ENCODE assay signal across 22 cellular contexts in genomic region chr9:115891929-115892328, GRCh38.
DNase-seq lines count a peak whose midpoint lies in the region; ATAC-seq, FAIRE-seq and TF ChIP-seq lines count a peak whose summit lies in the region.
"Had no signal": no experiment of that assay in that cellular context is flagged by ENCODE, and none has a peak within 500 bp of the region (broad histone marks: within the 10 kb centered on the region; RNA-seq: fewer than 3 reads in every experiment).

No MANE protein-coding gene starts in this region.

- no peak overlapping the region for H3K4me3 Mint-ChIP-seq in activated CD8-positive, alpha-beta memory T cell treated with anti-CD3 and anti-CD28 coated beads, Interleukin-2, amount 10 ng/mL, durations not matched to agents 7 days and 5 days
- H3K4me3 Mint-ChIP-seq: activated CD8-positive, alpha-beta T cell treated with anti-CD3 and anti-CD28 coated beads for 36 hours; activated naive CD8-positive, alpha-beta T cell treated with anti-CD3 and anti-CD28 coated beads, Interleukin-2, amount 10 ng/mL, durations not matched to agents 7 days and 5 days; endodermal cell; naive B cell had no signal

- in situ Hi-C loops in astrocyte of the spinal cord (cut with HindIII; ENCODE audit: low sequenced_read_pairs): no loop called here

- H3K4me3 ChIP-seq in astrocyte of the spinal cord (ENCODE audit: low read depth, low read length) (no peak overlapping the region), foreskin fibroblast (ENCODE audit: low read depth in 1 of 2, low read length in 2 of 2) (no peak overlapping the region)
- H3K4me3 ChIP-seq: lower lobe of right lung, pancreas, vagina had no signal

- FAIRE-seq in urothelium cell line (lab: Jason Lieb, UNC): no peak
- FAIRE-seq: G401.6, pancreas had no signal

- DNase-seq in AG09319 (ENCODE audit: extremely low read depth, low read depth) (peak; percentile 62), HS-5 (ENCODE audit: low read depth) (peak; percentile 37), astrocyte of the spinal cord (ENCODE audit: low read depth, low spot score) (peak; percentile 51), foreskin fibroblast (peak; percentile 89 to 93), urothelium cell line (ENCODE audit: low spot score) (no peak)
- no peak for DNase-seq in activated CD8-positive, alpha-beta memory T cell treated with anti-CD3 and anti-CD28 coated beads, Interleukin-2, amount 10 ng/mL, durations not matched to agents 7 days and 5 days
- DNase-seq: activated CD8-positive, alpha-beta T cell treated with anti-CD3 and anti-CD28 coated beads for 36 hours; activated naive CD8-positive, alpha-beta T cell treated with anti-CD3 and anti-CD28 coated beads, Interleukin-2, amount 10 ng/mL, durations not matched to agents 7 days and 5 days; cerebellar nuclear complex; endodermal cell; head of caudate nucleus; KG1; lower lobe of right lung; naive B cell; NCI-H1105; pancreas; stimulated activated CD4-positive, alpha-beta T cell treated with anti-CD3 and anti-CD28 coated beads, Interleukin-4, amount 100 ng/mL, for 1 hour had no signal

- H3K9me3 Mint-ChIP-seq in activated CD8-positive, alpha-beta memory T cell treated with anti-CD3 and anti-CD28 coated beads, Interleukin-2, amount 10 ng/mL, durations not matched to agents 7 days and 5 days (ENCODE audit: low read depth): no peaks in the 10 kb centered on the region
- H3K9me3 Mint-ChIP-seq: activated CD8-positive, alpha-beta T cell treated with anti-CD3 and anti-CD28 coated beads for 36 hours had no signal

- CTCF ChIA-PET in activated CD8-positive, alpha-beta memory T cell treated with anti-CD3 and anti-CD28 coated beads, Interleukin-2, amount 10 ng/mL, durations not matched to agents 7 days and 5 days (lab: Charles Lee): no interaction called here

- no peaks in the 10 kb centered on the region for H3K4me1 Mint-ChIP-seq in activated CD8-positive, alpha-beta memory T cell treated with anti-CD3 and anti-CD28 coated beads, Interleukin-2, amount 10 ng/mL, durations not matched to agents 7 days and 5 days
- H3K4me1 Mint-ChIP-seq: activated naive CD8-positive, alpha-beta T cell treated with anti-CD3 and anti-CD28 coated beads, Interleukin-2, amount 10 ng/mL, durations not matched to agents 7 days and 5 days; naive B cell had no signal

- no peaks in the 10 kb centered on the region for H3K27me3 Mint-ChIP-seq in activated CD8-positive, alpha-beta memory T cell treated with anti-CD3 and anti-CD28 coated beads, Interleukin-2, amount 10 ng/mL, durations not matched to agents 7 days and 5 days
- H3K27me3 Mint-ChIP-seq: activated CD8-positive, alpha-beta T cell treated with anti-CD3 and anti-CD28 coated beads for 36 hours; activated naive CD8-positive, alpha-beta T cell treated with anti-CD3 and anti-CD28 coated beads, Interleukin-2, amount 10 ng/mL, durations not matched to agents 7 days and 5 days had no signal

- no peak overlapping the region for H3K27ac Mint-ChIP-seq in activated CD8-positive, alpha-beta memory T cell treated with anti-CD3 and anti-CD28 coated beads, Interleukin-2, amount 10 ng/mL, durations not matched to agents 7 days and 5 days
- H3K27ac Mint-ChIP-seq: activated CD8-positive, alpha-beta T cell treated with anti-CD3 and anti-CD28 coated beads for 36 hours; activated naive CD8-positive, alpha-beta T cell treated with anti-CD3 and anti-CD28 coated beads, Interleukin-2, amount 10 ng/mL, durations not matched to agents 7 days and 5 days; endodermal cell; naive B cell had no signal

- no peaks in the 10 kb centered on the region for H3K36me3 Mint-ChIP-seq in activated CD8-positive, alpha-beta memory T cell treated with anti-CD3 and anti-CD28 coated beads, Interleukin-2, amount 10 ng/mL, durations not matched to agents 7 days and 5 days
- H3K36me3 Mint-ChIP-seq: activated naive CD8-positive, alpha-beta T cell treated with anti-CD3 and anti-CD28 coated beads, Interleukin-2, amount 10 ng/mL, durations not matched to agents 7 days and 5 days; naive B cell had no signal

- no peak for ATAC-seq in GM21447 (IDR thresholded peaks at IDR 0.05; ENCODE audit: unreplicated experiment)
- no peak for ATAC-seq in HG03280 (IDR thresholded peaks at IDR 0.05; ENCODE audit: unreplicated experiment)
- ATAC-seq in activated CD8-positive, alpha-beta memory T cell treated with anti-CD3 and anti-CD28 coated beads, Interleukin-2, amount 10 ng/mL, durations not matched to agents 7 days and 5 days: no peak
- ATAC-seq: activated CD8-positive, alpha-beta T cell treated with anti-CD3 and anti-CD28 coated beads for 36 hours; lower lobe of right lung; Panc1; pancreas had no signal

- TF ChIP-seq CTCF in AG09319 (IDR thresholded peaks at IDR 0.05; ENCODE audit: low read depth, low read length) (no peak), astrocyte of the spinal cord (IDR thresholded peaks at IDR 0.05; ENCODE audit: low read depth, low read length) (no peak), foreskin fibroblast (IDR thresholded peaks at IDR 0.05; ENCODE audit: low read depth, low read length) (no peak)

Comparison
In these comparisons a context has a peak if more than half of its experiments do, and no peak if none do; other contexts are left out.
1. DNase-seq: peak in AG09319 (single experiment), HS-5 (single experiment), astrocyte of the spinal cord (single experiment) and foreskin fibroblast (2 of 2); none in urothelium cell line (single experiment) and activated CD8-positive, alpha-beta memory T cell treated with anti-CD3 and anti-CD28 coated beads, Interleukin-2, amount 10 ng/mL, durations not matched to agents 7 days and 5 days (single experiment).